7 cellular contexts compared by ENCODE assay signal in the genomic region with DNA sequence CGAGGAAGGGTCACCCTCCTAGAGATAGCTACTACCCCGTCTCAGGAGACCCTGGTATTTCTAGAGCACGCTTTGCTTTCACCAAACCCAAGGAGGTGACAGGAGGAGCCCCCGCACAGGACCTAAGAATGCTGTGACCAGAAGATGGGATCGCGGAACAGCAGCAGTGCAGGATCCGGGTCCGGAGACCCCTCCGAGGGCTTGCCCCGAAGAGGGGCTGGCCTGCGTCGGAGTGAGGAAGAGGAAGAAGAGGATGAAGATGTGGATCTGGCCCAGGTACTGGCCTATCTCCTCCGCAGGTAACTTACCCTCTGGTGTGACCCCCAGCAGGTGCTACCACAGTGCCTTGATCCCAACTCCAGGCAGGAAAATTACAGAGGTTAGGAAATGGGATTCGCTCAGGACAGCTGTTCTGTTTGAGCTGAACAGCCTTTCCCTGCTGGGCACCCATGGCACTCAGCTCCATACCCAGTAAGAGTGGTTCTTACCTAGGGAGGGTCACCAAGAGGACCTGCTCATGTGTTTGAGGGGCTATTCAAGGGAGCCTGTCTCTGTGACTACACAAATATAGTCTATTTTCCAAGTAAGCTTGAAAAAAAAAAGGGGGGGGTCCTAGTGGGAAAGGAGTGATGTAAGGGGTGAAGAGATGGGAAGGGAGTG. TPM values are rescaled to one million over a fixed set of nuclear protein-coding genes. Genes with fewer than 3 reads are reported as not detected.
A peak's percentile ranks its signal among the peaks of the same experiment; 100 is the strongest.
DNase-seq lines count a peak whose midpoint lies in the region; ATAC-seq lines count a peak whose summit lies in the region.

No MANE protein-coding gene starts in this region.

- peak overlapping the region; percentile 86 for H3K4me3 ChIP-seq in HUES6 (ENCODE audit: low read depth, low read length)
- peak overlapping the region; percentile 84 for H3K4me3 ChIP-seq in iPS-18a (ENCODE audit: low read length)

- H3K4me1 Mint-ChIP-seq in activated T-helper 2 cell treated with anti-CD3 and anti-CD28 coated beads, Interferon-gamma antibody, Interleukin-2, Interleukin-4, amounts not matched to agents 10 μg/mL and 5 μg/mL and 100 μg/mL, durations not matched to agents 14 hours and 24 hours and 36 hours (ENCODE audit: low read depth): peaks cover 29% of the 10 kb centered on the region
- peaks cover 22% of the 10 kb centered on the region for H3K4me1 Mint-ChIP-seq in stimulated activated naive CD8-positive, alpha-beta T cell treated with anti-CD3 and anti-CD28 coated beads, Interleukin-15, amount 100 ng/mL, for 72 hours

- H3K27ac Mint-ChIP-seq in activated T-helper 2 cell treated with anti-CD3 and anti-CD28 coated beads, Interferon-gamma antibody, Interleukin-2, Interleukin-4, amounts not matched to agents 10 μg/mL and 5 μg/mL and 100 μg/mL, durations not matched to agents 14 hours and 24 hours and 36 hours: peak overlapping the region; percentile 99
- peak overlapping the region; percentile 98 to 99 for H3K27ac Mint-ChIP-seq in stimulated activated naive CD8-positive, alpha-beta T cell treated with anti-CD3 and anti-CD28 coated beads, Interleukin-15, amount 100 ng/mL, for 72 hours

- no peaks in the 10 kb centered on the region for H3K9me3 Mint-ChIP-seq in activated T-helper 2 cell treated with anti-CD3 and anti-CD28 coated beads, Interferon-gamma antibody, Interleukin-2, Interleukin-4, amounts not matched to agents 10 μg/mL and 5 μg/mL and 100 μg/mL, durations not matched to agents 14 hours and 24 hours and 36 hours
- no peaks in the 10 kb centered on the region for H3K9me3 Mint-ChIP-seq in stimulated activated naive CD8-positive, alpha-beta T cell treated with anti-CD3 and anti-CD28 coated beads, Interleukin-15, amount 100 ng/mL, for 72 hours

- H3K27ac ChIP-seq in HUES6 (ENCODE audit: low read depth, low read length) (no peak overlapping the region), iPS-18a (ENCODE audit: low read length) (no peak overlapping the region)

- H3K4me3 Mint-ChIP-seq in activated T-helper 2 cell treated with anti-CD3 and anti-CD28 coated beads, Interferon-gamma antibody, Interleukin-2, Interleukin-4, amounts not matched to agents 10 μg/mL and 5 μg/mL and 100 μg/mL, durations not matched to agents 14 hours and 24 hours and 36 hours (ENCODE audit: low read depth): peak overlapping the region; percentile 98
- peak overlapping the region; percentile 94 to 97 for H3K4me3 Mint-ChIP-seq in stimulated activated naive CD8-positive, alpha-beta T cell treated with anti-CD3 and anti-CD28 coated beads, Interleukin-15, amount 100 ng/mL, for 72 hours

- DNase-seq in activated T-helper 2 cell treated with anti-CD3 and anti-CD28 coated beads, Interferon-gamma antibody, Interleukin-2, Interleukin-4, amounts not matched to agents 10 μg/mL and 5 μg/mL and 100 μg/mL, durations not matched to agents 14 hours and 24 hours and 36 hours (ENCODE audit: low spot score): no peak
- no peak for DNase-seq in stimulated activated naive CD8-positive, alpha-beta T cell treated with anti-CD3 and anti-CD28 coated beads, Interleukin-15, amount 100 ng/mL, for 72 hours
- DNase-seq in stimulated activated CD4-positive, alpha-beta T cell treated with anti-CD3 and anti-CD28 coated beads, Interleukin-12 subunit alpha, Interleukin-12 subunit beta, amount 100 ng/mL, for 4 hours: no peak

- H3K36me3 ChIP-seq in HUES6 (ENCODE audit: control insufficient read depth, insufficient read depth, low read length) (peaks cover 36% of the 10 kb centered on the region), iPS-18a (ENCODE audit: control insufficient read depth, low read depth, low read length) (peaks cover 33% of the 10 kb centered on the region)

- H3K9me3 ChIP-seq in HUES6 (ENCODE audit: control insufficient read depth, insufficient read depth, low read depth, low read length): no peaks in the 10 kb centered on the region
- no peaks in the 10 kb centered on the region for H3K9me3 ChIP-seq in iPS-18a (ENCODE audit: control insufficient read depth, low read depth, low read length)

- H3K4me1 ChIP-seq in HUES6 (ENCODE audit: control insufficient read depth, insufficient read depth, low read length) (0 out of 2 replicates have a peak, but pooled peaks cover 6% of the 10 kb centered on the region), iPS-18a (ENCODE audit: control insufficient read depth, low read depth, low read length) (no peaks in the 10 kb centered on the region)

- H3K27me3 ChIP-seq in HUES6 (ENCODE audit: control insufficient read depth, insufficient read depth, low read length) (no peaks in the 10 kb centered on the region), iPS-18a (ENCODE audit: control insufficient read depth, insufficient read depth, low read length) (no peaks in the 10 kb centered on the region)

- H3K9ac ChIP-seq in HUES6 (ENCODE audit: low read length) (peak overlapping the region; percentile 87), iPS-18a (ENCODE audit: low read length) (peak overlapping the region; percentile 56)

- no peaks in the 10 kb centered on the region for H3K27me3 Mint-ChIP-seq in activated T-helper 2 cell treated with anti-CD3 and anti-CD28 coated beads, Interferon-gamma antibody, Interleukin-2, Interleukin-4, amounts not matched to agents 10 μg/mL and 5 μg/mL and 100 μg/mL, durations not matched to agents 14 hours and 24 hours and 36 hours (ENCODE audit: low read depth)
- H3K27me3 Mint-ChIP-seq in stimulated activated naive CD8-positive, alpha-beta T cell treated with anti-CD3 and anti-CD28 coated beads, Interleukin-15, amount 100 ng/mL, for 72 hours: no peaks in the 10 kb centered on the region

- ATAC-seq in stimulated activated naive CD8-positive, alpha-beta T cell treated with anti-CD3 and anti-CD28 coated beads, Interleukin-15, amount 100 ng/mL, for 72 hours: no peak
- ATAC-seq in GM21390 (IDR thresholded peaks at IDR 0.05; ENCODE audit: unreplicated experiment) (no peak), GM21526 (IDR thresholded peaks at IDR 0.05; ENCODE audit: low FRiP score, unreplicated experiment) (no peak)

- intact Hi-C loops in activated T-helper 2 cell treated with anti-CD3 and anti-CD28 coated beads, Interferon-gamma antibody, Interleukin-2, Interleukin-4, amounts not matched to agents 10 μg/mL and 5 μg/mL and 100 μg/mL, durations not matched to agents 14 hours and 24 hours and 36 hours (cut with micrococcal nuclease): loop anchor here (1.0 to 10.0 kb wide), 4 partner anchors 21 to 791 kb away; partner anchors contain the start of genes CHMP4A, IPO4, PABPN1 and PSME1

- H3K36me3 Mint-ChIP-seq in activated T-helper 2 cell treated with anti-CD3 and anti-CD28 coated beads, Interferon-gamma antibody, Interleukin-2, Interleukin-4, amounts not matched to agents 10 μg/mL and 5 μg/mL and 100 μg/mL, durations not matched to agents 14 hours and 24 hours and 36 hours (ENCODE audit: low read depth): peaks cover 48% of the 10 kb centered on the region

RNA-seq across cellular contexts. Expression of gene NRL, which starts 0.8 kb away (rescaled TPM):
- total RNA-seq in activated T-helper 2 cell treated with anti-CD3 and anti-CD28 coated beads, Interferon-gamma antibody, Interleukin-2, Interleukin-4, amounts not matched to agents 10 μg/mL and 5 μg/mL and 100 μg/mL, durations not matched to agents 14 hours and 24 hours and 36 hours: 1.6 and 1.8 TPM in 2 replicates

RNA-seq across cellular contexts. Expression of gene DCAF11, which starts 1.0 kb away (rescaled TPM):
- 67.2 and 77.3 TPM in 2 replicates for total RNA-seq in activated T-helper 2 cell treated with anti-CD3 and anti-CD28 coated beads, Interferon-gamma antibody, Interleukin-2, Interleukin-4, amounts not matched to agents 10 μg/mL and 5 μg/mL and 100 μg/mL, durations not matched to agents 14 hours and 24 hours and 36 hours

RNA-seq across cellular contexts. Expression of gene FITM1, which starts 14.9 kb away (rescaled TPM):
- 1.0 and 1.2 TPM in 2 replicates for total RNA-seq in activated T-helper 2 cell treated with anti-CD3 and anti-CD28 coated beads, Interferon-gamma antibody, Interleukin-2, Interleukin-4, amounts not matched to agents 10 μg/mL and 5 μg/mL and 100 μg/mL, durations not matched to agents 14 hours and 24 hours and 36 hours

RNA-seq across cellular contexts. Expression of gene PSME1, which starts 20.4 kb away (rescaled TPM):
- 340 and 342 TPM in 2 replicates for total RNA-seq in activated T-helper 2 cell treated with anti-CD3 and anti-CD28 coated beads, Interferon-gamma antibody, Interleukin-2, Interleukin-4, amounts not matched to agents 10 μg/mL and 5 μg/mL and 100 μg/mL, durations not matched to agents 14 hours and 24 hours and 36 hours

RNA-seq across cellular contexts. Expression of gene PCK2, which starts 21.5 kb away (rescaled TPM):
- total RNA-seq in activated T-helper 2 cell treated with anti-CD3 and anti-CD28 coated beads, Interferon-gamma antibody, Interleukin-2, Interleukin-4, amounts not matched to agents 10 μg/mL and 5 μg/mL and 100 μg/mL, durations not matched to agents 14 hours and 24 hours and 36 hours: 62.7 and 62.8 TPM in 2 replicates
